In genomic region chr18:66316708-66317107, GRCh38 we compare ENCODE assay signal across 19 cellular contexts.
DNase-seq lines count a peak whose midpoint lies in the region; ATAC-seq, FAIRE-seq and TF ChIP-seq lines count a peak whose summit lies in the region.
"Had no signal": no experiment of that assay in that cellular context is flagged by ENCODE, and none has a peak within 500 bp of the region (broad histone marks: within the 10 kb centered on the region; RNA-seq: fewer than 3 reads in every experiment).

No MANE protein-coding gene starts in this region.

- H3K4me2 ChIP-seq in astrocyte (ENCODE audit: low read length) (no peak overlapping the region), neuronal stem cell (ENCODE audit: insufficient read depth, low read length, poor library complexity, severe bottlenecking) (no peak overlapping the region)

- H2BK5ac ChIP-seq in neuronal stem cell (ENCODE audit: low read length) = no peak overlapping the region

- H3K4me3 ChIP-seq in HUES64 (ENCODE audit: low read length) (no peak overlapping the region), astrocyte (ENCODE audit: insufficient read depth, low read depth, low read length) (no peak overlapping the region), neuronal stem cell (ENCODE audit: low read length in 2 of 2) (no peak overlapping the region)
- H3K4me3 ChIP-seq: K562, SK-N-MC had no signal

- H3K27ac ChIP-seq in HUES64 (ENCODE audit: low read depth, low read length) = peak overlapping the region; percentile 43; the same call in 1 of the 2 replicates
- no peak overlapping the region for H3K27ac ChIP-seq in astrocyte (ENCODE audit: low read depth, low read length)
- H3K27ac ChIP-seq in neuronal stem cell (replicated peaks; ENCODE audit: low read length) = no peak overlapping the region
- H3K27ac ChIP-seq: C4-2B, SK-N-MC had no signal

- peak overlapping the region; percentile 59 for H3K27ac Mint-ChIP-seq in astrocyte (ENCODE audit: unreplicated experiment)
- H3K27ac Mint-ChIP-seq in mesothelial cell of epicardium = no peak overlapping the region

- H3K9ac ChIP-seq in HUES64 (ENCODE audit: low read depth, low read length) (no peak overlapping the region), astrocyte (ENCODE audit: low read length) (no peak overlapping the region), neuronal stem cell (ENCODE audit: low read depth, low read length, poor library complexity) (no peak overlapping the region)

- H3K18ac ChIP-seq in neuronal stem cell (ENCODE audit: low read length) = no peak overlapping the region

- no peaks in the 10 kb centered on the region for H3K79me1 ChIP-seq in neuronal stem cell (ENCODE audit: low read depth, low read length)

- H3K23ac ChIP-seq in neuronal stem cell (ENCODE audit: low read depth, low read length, poor library complexity) = no peak overlapping the region

- no peak overlapping the region for H2AK5ac ChIP-seq in neuronal stem cell (ENCODE audit: low read depth, low read length)

- H3K4me1 Mint-ChIP-seq in astrocyte (ENCODE audit: low read depth, unreplicated experiment) = peaks cover 7% of the 10 kb centered on the region
- H3K4me1 Mint-ChIP-seq in mesothelial cell of epicardium = peaks cover 3% of the 10 kb centered on the region

- H3K14ac ChIP-seq in neuronal stem cell (ENCODE audit: low read length) = no peak overlapping the region

- H3K27me3 Mint-ChIP-seq in astrocyte (ENCODE audit: low read depth, unreplicated experiment) (no peaks in the 10 kb centered on the region), mesothelial cell of epicardium (ENCODE audit: low read depth) (no peaks in the 10 kb centered on the region)

- H3K9me3 ChIP-seq in HUES64 (ENCODE audit: insufficient read depth, low read depth, low read length) (no peaks in the 10 kb centered on the region), astrocyte (ENCODE audit: insufficient read depth, low read depth, low read length) (no peaks in the 10 kb centered on the region), neuronal stem cell (replicated peaks in 1 of 2; ENCODE audit: control insufficient read depth in 2 of 2, insufficient read depth in 1 of 2, low read depth in 1 of 2, low read length in 2 of 2) (no peaks in the 10 kb centered on the region)

- 87% methylated on average over 4 of the region's 4 CpGs for WGBS in HUES64
- no CpG with 5 or more reads among the region's 4 CpGs for WGBS in neuronal stem cell (ENCODE audit: extremely low coverage in 2 of 2, insufficient read length in 2 of 2, insufficient replicate concordance in 1 of 2), 2 donors

- H3K4me3 Mint-ChIP-seq in astrocyte (ENCODE audit: unreplicated experiment) (no peak overlapping the region), mesothelial cell of epicardium (no peak overlapping the region)

- H3K9me3 Mint-ChIP-seq in astrocyte (ENCODE audit: unreplicated experiment) (peaks cover 2% of the 10 kb centered on the region), mesothelial cell of epicardium (no peaks in the 10 kb centered on the region)

- H3K4me1 ChIP-seq in HUES64 (ENCODE audit: insufficient read depth, low read length) = peaks cover 19% of the 10 kb centered on the region
- no peaks in the 10 kb centered on the region for H3K4me1 ChIP-seq in astrocyte (ENCODE audit: insufficient read depth, low read length)
- H3K4me1 ChIP-seq in neuronal stem cell (ENCODE audit: control insufficient read depth in 2 of 2, insufficient read depth in 1 of 2, low read depth in 1 of 2, low read length in 2 of 2) = no peaks in the 10 kb centered on the region

- H4K20me1 ChIP-seq in astrocyte (ENCODE audit: insufficient read depth, low read length) = no peaks in the 10 kb centered on the region

- H2AFZ ChIP-seq in astrocyte (ENCODE audit: low read depth, low read length) = no peak overlapping the region
- peak overlapping the region; percentile 55 for H2AFZ ChIP-seq in neuronal stem cell (ENCODE audit: low read length)

- TF ChIP-seq CTCF in astrocyte (IDR thresholded peaks at IDR 0.05; ENCODE audit: insufficient read depth, low read depth, low read length) (no peak), mesothelial cell of epicardium (IDR thresholded peaks at IDR 0.05; ENCODE audit: unreplicated experiment) (no peak)

- H3K4ac ChIP-seq in neuronal stem cell (ENCODE audit: low read length) = no peak overlapping the region

- H3K79me2 ChIP-seq in astrocyte (ENCODE audit: insufficient read depth, low read length) = no peaks in the 10 kb centered on the region

- H3K36me3 ChIP-seq in HUES64 (ENCODE audit: insufficient read depth, low read length) (no peaks in the 10 kb centered on the region), astrocyte (ENCODE audit: insufficient read depth, low read length) (no peaks in the 10 kb centered on the region), neuronal stem cell (replicated peaks in 1 of 2; ENCODE audit: control insufficient read depth in 2 of 2, insufficient read depth in 2 of 2, low read length in 2 of 2) (no peaks in the 10 kb centered on the region)

- FAIRE-seq in astrocyte (lab: Jason Lieb, UNC) = no peak
- FAIRE-seq: HTR-8/SVneo, K562, RCC 7860 had no signal

- H4K8ac ChIP-seq in neuronal stem cell (ENCODE audit: low read depth, low read length) = no peak overlapping the region

- H2BK120ac ChIP-seq in neuronal stem cell (ENCODE audit: low read depth, low read length) = no peak overlapping the region

- DNase-seq in astrocyte (ENCODE audit: low read depth) (no peak), iPS-NIHi11 (ENCODE audit: low spot score) (peak; percentile 7), neuronal stem cell (ENCODE audit: low spot score) (peak; percentile 17), mesothelial cell of epicardium (ENCODE audit: low spot score in 2 of 2, unreplicated experiment in 2 of 2) (no peak), NOMO-1 (lab: John Stamatoyannopoulos, UW; ENCODE audit: unreplicated experiment in 2 of 2) (no peak)
- DNase-seq: DMS 273 treated with DMSO at 0.1 percent for 48 hours, HCEC 1CT, NCI-H1417, NCI-H2029 treated with DMSO at 0.1 percent for 48 hours, NCI-H510A treated with DMSO at 0.1 percent for 48 hours, Right ventricle myocardium superior had no signal

- H2BK12ac ChIP-seq in neuronal stem cell (ENCODE audit: low read length) = no peak overlapping the region

- no peak overlapping the region for H2BK15ac ChIP-seq in neuronal stem cell (ENCODE audit: low read length)

- no peaks in the 10 kb centered on the region for H3K36me3 Mint-ChIP-seq in astrocyte (ENCODE audit: low read depth, unreplicated experiment)
- no peaks in the 10 kb centered on the region for H3K36me3 Mint-ChIP-seq in mesothelial cell of epicardium

- ATAC-seq in HG03045 (IDR thresholded peaks at IDR 0.05; ENCODE audit: unreplicated experiment) (no peak), GM21390 (IDR thresholded peaks at IDR 0.05; ENCODE audit: unreplicated experiment) (no peak)
- ATAC-seq: K562 had no signal

- H4K91ac ChIP-seq in neuronal stem cell (ENCODE audit: low read depth, low read length, poor library complexity) = no peak overlapping the region

- H3K27me3 ChIP-seq in HUES64 (ENCODE audit: insufficient read depth, low read length) = no peaks in the 10 kb centered on the region
- H3K27me3 ChIP-seq in astrocyte (ENCODE audit: insufficient read depth, low read length) = no peaks in the 10 kb centered on the region
- no peaks in the 10 kb centered on the region for H3K27me3 ChIP-seq in neuronal stem cell (ENCODE audit: control insufficient read depth in 3 of 3, insufficient read depth in 3 of 3, low read depth in 1 of 3, low read length in 3 of 3)

Comparison
In these comparisons a context has a peak if more than half of its experiments do, and no peak if none do; other contexts are left out.
1. DNase-seq: peak in iPS-NIHi11 (single experiment) and neuronal stem cell (single experiment); none in astrocyte (single experiment), mesothelial cell of epicardium (0 of 2) and NOMO-1 (0 of 2).